In the genomic region with DNA sequence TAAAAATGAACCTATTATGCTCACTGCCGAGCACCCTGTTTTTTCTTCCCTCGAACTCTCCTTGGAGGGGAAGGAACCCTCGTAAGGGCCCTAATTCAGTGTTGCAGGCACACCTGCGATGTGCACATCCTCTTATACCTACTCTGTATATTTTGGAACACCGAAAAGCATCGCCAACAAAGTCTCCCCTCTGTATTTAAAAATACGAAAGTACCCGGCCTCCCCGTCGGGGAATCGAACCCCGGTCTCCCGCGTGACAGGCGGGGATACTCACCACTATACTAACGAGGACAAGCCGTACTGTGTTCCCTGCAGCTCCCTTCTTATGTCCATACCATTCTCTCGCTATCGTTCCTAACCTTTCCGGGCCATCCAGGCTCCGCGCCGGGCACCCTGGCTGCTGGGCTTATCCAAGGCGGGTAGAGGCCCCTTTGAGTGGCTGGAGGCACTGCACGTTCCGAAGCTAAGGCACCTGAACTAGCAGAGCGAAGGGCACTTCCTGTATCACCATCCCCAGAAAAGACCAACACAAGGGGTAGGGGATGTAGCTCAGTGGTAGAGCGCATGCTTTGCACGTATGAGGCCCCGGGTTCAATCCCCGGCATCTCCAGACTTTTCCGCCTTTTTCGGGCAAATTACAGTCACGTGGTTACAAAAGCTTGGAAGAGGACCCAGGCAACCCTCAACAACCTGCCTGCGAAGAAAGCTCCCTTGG, we compare ENCODE assay signal across 8 cellular contexts. TPM values are rescaled to one million over a fixed set of nuclear protein-coding genes. Genes with fewer than 3 reads are reported as not detected.
DNase-seq lines count a peak whose midpoint lies in the region; ATAC-seq and TF ChIP-seq lines count a peak whose summit lies in the region.

No MANE protein-coding gene starts in this region.

- peak; percentile 88 for DNase-seq in AG04449 (ENCODE audit: low read depth, low spot score)
- peak; percentile 90 to 92 for DNase-seq in activated CD4-positive, alpha-beta T cell treated with anti-CD3 and anti-CD28 coated beads, Interleukin-2, amount 50 U/mL, for 48 hours
- DNase-seq in endothelial cell (ENCODE audit: low spot score) = peak; percentile 89
- DNase-seq in stimulated activated CD8-positive, alpha-beta memory T cell treated with anti-CD3 and anti-CD28 coated beads, Interleukin-7, amount 100 ng/mL, for 4 hours (ENCODE audit: low read depth in 2 of 2) = peak; percentile 77 to 87
- no peak for DNase-seq in NCI-H2227 treated with DMSO at 0.1 percent for 48 hours (lab: John Stamatoyannopoulos, UW)

- ATAC-seq in GM19395 (IDR thresholded peaks at IDR 0.05; ENCODE audit: unreplicated experiment) (peak; percentile 73), HG03558 (IDR thresholded peaks at IDR 0.05; ENCODE audit: extremely low read depth, unreplicated experiment) (peak; percentile 33)

- H3K9me3 ChIP-seq in mucosa of stomach (ENCODE audit: control insufficient read depth, low read length) = no peaks in the 10 kb centered on the region

- peak overlapping the region; percentile 64 for H3K4me3 ChIP-seq in AG04449 (ENCODE audit: low read depth, low read length)
- peak overlapping the region; percentile 65 for H3K4me3 ChIP-seq in mucosa of stomach (ENCODE audit: low read length)

- POLR2A ChIA-PET in AG04449 (lab: Yijun Ruan, JAX) = interaction anchor here (0.7 to 4.5 kb wide), 8 partner anchors 12 to 33 kb away, joined by 3 to 52 read pairs (median 7); a partner anchor contains a TSS

- TF ChIP-seq CTCF in AG04449 (IDR thresholded peaks at IDR 0.05; ENCODE audit: insufficient read depth, low read length, missing control alignments) = no peak
- no peak for TF ChIP-seq CTCF in endothelial cell (IDR thresholded peaks at IDR 0.05; ENCODE audit: unreplicated experiment)

- no peaks in the 10 kb centered on the region for H3K9me3 Mint-ChIP-seq in endothelial cell (ENCODE audit: unreplicated experiment)

- H3K4me3 Mint-ChIP-seq in endothelial cell (ENCODE audit: unreplicated experiment) = no peak overlapping the region

- H3K9ac ChIP-seq in mucosa of stomach (ENCODE audit: low read length) = peak overlapping the region; percentile 80

- no peak overlapping the region for H3K27ac Mint-ChIP-seq in endothelial cell (ENCODE audit: unreplicated experiment)

- peaks cover 3% of the 10 kb centered on the region for H3K4me1 Mint-ChIP-seq in endothelial cell (ENCODE audit: unreplicated experiment)

- no peaks in the 10 kb centered on the region for H3K27me3 ChIP-seq in mucosa of stomach (ENCODE audit: control insufficient read depth, insufficient read depth, low read length)

- no peaks in the 10 kb centered on the region for H3K36me3 ChIP-seq in mucosa of stomach (ENCODE audit: control insufficient read depth, insufficient read depth, low read length)

- CTCF ChIA-PET in AG04449 (lab: Yijun Ruan, JAX) = interaction anchor here (0.7 to 8.4 kb wide), 19 partner anchors 8 to 168 kb away, joined by 3 to 127 read pairs (median 8); a partner anchor contains a TSS

- peaks cover 28% of the 10 kb centered on the region for H3K4me1 ChIP-seq in mucosa of stomach (ENCODE audit: control insufficient read depth, insufficient read depth, low read length)

- peaks cover 2% of the 10 kb centered on the region for H3K27me3 Mint-ChIP-seq in endothelial cell (ENCODE audit: unreplicated experiment)

- H3K36me3 Mint-ChIP-seq in endothelial cell (ENCODE audit: low read depth, unreplicated experiment) = no peaks in the 10 kb centered on the region

RNA-seq across cellular contexts. Expression of a gene that starts 25.1 kb away (rescaled TPM):
- total RNA-seq in endothelial cell (ENCODE audit: unreplicated experiment) = 765 TPM

RNA-seq across cellular contexts. Expression of a gene that starts 49.3 kb away (rescaled TPM):
- 9.2 TPM for total RNA-seq in endothelial cell (ENCODE audit: unreplicated experiment)

RNA-seq across cellular contexts. Expression of a gene that starts 53.9 kb away (rescaled TPM):
- 1.4 TPM for total RNA-seq in endothelial cell (ENCODE audit: unreplicated experiment)
